Comparison of ENCODE assay signal across 13 cellular contexts in the genomic region with DNA sequence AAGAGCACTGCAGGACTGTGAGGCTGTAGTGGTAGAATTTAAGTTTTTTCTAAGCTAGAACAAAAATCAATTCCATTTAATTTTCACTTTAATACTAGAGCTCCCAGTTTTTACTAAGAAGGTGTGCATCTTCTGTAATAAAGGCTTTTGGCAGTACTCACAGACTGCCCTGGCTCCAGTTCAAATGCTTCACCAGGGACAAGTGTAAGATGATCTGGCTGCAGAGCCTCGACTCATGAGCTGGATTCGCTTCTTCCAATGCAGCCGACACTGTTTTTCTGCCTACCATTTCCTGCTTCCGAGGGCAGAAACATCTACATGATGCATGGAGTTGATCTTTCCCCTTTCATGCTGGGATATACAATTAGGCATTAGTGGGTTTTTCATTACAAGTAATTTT.
DNase-seq lines count a peak whose midpoint lies in the region; TF ChIP-seq lines count a peak whose summit lies in the region.
"Had no signal": no experiment of that assay in that cellular context is flagged by ENCODE, and none has a peak within 500 bp of the region (broad histone marks: within the 10 kb centered on the region; RNA-seq: fewer than 3 reads in every experiment).

No MANE protein-coding gene starts in this region.

- DNase-seq in G401 (ENCODE audit: low spot score) (peak; percentile 87), NCI-H2107 (lab: John Stamatoyannopoulos, UW) (peak; percentile 60), cerebellar cortex (ENCODE audit: low spot score) (peak; percentile 84), prostate gland (ENCODE audit: low spot score) (peak; percentile 74), COLO668 (lab: John Stamatoyannopoulos, UW; ENCODE audit: unreplicated experiment) (no peak), COLO829 (ENCODE audit: low spot score) (no peak), foreskin melanocyte (no peak)
- DNase-seq in stimulated activated CD4-positive, alpha-beta T cell treated with anti-CD3 and anti-CD28 coated beads, Interleukin-4, amount 100 ng/mL, for 24 hours = no peak
- DNase-seq: activated CD8-positive, alpha-beta memory T cell treated with anti-CD3 and anti-CD28 coated beads, Interleukin-2, amount 50 U/mL, for 48 hours; hippocampal formation; NK-92 treated with Interleukin-12 subunit alpha and Interleukin-12 subunit beta, amount 100 ng/mL, for 24 hours; stimulated activated CD4-positive, alpha-beta T cell treated with anti-CD3 and anti-CD28 coated beads, Interleukin-4, amount 100 ng/mL, for 4 hours; trophoblast cell had no signal

- 5% methylated on average over 4 of the region's 4 CpGs for WGBS in prostate gland

- intact Hi-C loops in prostate gland (cut with DNase I) = no loop called here

- H3K9me3 ChIP-seq in prostate gland = no peaks in the 10 kb centered on the region

- H3K27ac ChIP-seq in prostate gland = no peak overlapping the region

- no peaks in the 10 kb centered on the region for H3K36me3 ChIP-seq in prostate gland

- TF ChIP-seq POLR2A in prostate gland (IDR thresholded peaks at IDR 0.05) = no peak

- TF ChIP-seq CTCF in prostate gland (IDR thresholded peaks at IDR 0.05) = no peak

- H3K4me3 ChIP-seq in prostate gland = no peak overlapping the region

- in situ Hi-C loops in G401 (cut with HindIII; ENCODE audit: low sequenced_read_pairs) = no loop called here

- H3K4me1 ChIP-seq in prostate gland (replicated peaks) = peaks cover 5% of the 10 kb centered on the region

- H3K27me3 ChIP-seq in prostate gland (replicated peaks; ENCODE audit: insufficient read depth) = no peaks in the 10 kb centered on the region

Comparison
In these comparisons a context has a peak if more than half of its experiments do, and no peak if none do; other contexts are left out.
1. DNase-seq: peak in G401 (single experiment), NCI-H2107 (single experiment), cerebellar cortex (single experiment) and prostate gland (single experiment); none in COLO668 (single experiment), COLO829 (single experiment), foreskin melanocyte (single experiment) and stimulated activated CD4-positive, alpha-beta T cell treated with anti-CD3 and anti-CD28 coated beads, Interleukin-4, amount 100 ng/mL, for 24 hours (single experiment).